Comparison of ENCODE assay signal across 9 cellular contexts in the genomic region with DNA sequence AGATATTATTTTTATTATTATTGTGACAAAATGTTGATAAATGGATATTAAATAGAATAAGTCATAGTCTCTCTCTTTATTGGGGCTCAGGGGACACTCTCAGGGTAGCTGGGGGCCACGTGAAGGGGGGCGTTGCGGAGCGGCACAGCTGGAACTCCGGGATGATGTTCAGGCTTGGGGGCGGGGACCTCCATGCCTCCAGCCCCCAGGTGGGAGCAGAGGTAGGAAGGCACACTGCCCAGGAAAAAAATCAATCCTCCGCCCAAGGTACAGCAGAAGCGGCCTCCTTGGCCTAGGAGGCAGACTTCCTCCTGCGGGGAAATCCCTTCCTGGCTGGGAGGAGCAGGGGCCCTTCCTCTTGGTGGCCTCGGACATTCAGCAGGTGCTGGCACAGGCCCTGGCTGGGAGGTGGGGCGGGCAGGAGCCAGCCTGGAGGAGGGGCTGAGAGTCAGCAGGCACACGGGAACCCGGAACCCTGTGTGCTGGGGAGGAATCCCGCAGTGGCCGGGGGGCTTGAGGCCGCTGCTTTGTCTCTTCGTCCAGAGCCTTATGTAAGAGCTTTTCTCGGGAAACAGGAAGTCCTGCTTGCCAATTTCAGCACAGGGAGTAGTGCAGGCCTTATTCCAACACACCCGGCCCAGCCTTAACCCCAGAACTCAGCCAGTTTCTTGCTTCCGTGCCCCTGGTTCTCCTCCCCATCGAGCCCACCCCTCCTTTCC. TPM values are rescaled to one million over a fixed set of nuclear protein-coding genes. Genes with fewer than 3 reads are reported as not detected.
DNase-seq lines count a peak whose midpoint lies in the region; ATAC-seq and TF ChIP-seq lines count a peak whose summit lies in the region.
"Had no signal": no experiment of that assay in that cellular context is flagged by ENCODE, and none has a peak within 500 bp of the region (broad histone marks: within the 10 kb centered on the region; RNA-seq: fewer than 3 reads in every experiment).

No MANE protein-coding gene starts in this region.

- no peaks in the 10 kb centered on the region for H3K27me3 ChIP-seq in neutrophil

- H3K27ac ChIP-seq in neutrophil: peak overlapping the region; percentile 92

- no peak overlapping the region for H3K27ac Mint-ChIP-seq in activated T-helper 1 cell treated with anti-CD3 and anti-CD28 coated beads, Interleukin-12 subunit alpha, Interleukin-12 subunit beta, Interleukin-2, Interleukin-4 antibody, amounts not matched to agents 30 ng/mL and 10 ng/mL and 1 ng/mL, durations not matched to agents 14 hours and 24 hours and 36 hours

- H3K36me3 ChIP-seq in neutrophil: peaks cover 14% of the 10 kb centered on the region

- peaks cover 64 to 70% of the 10 kb centered on the region in 2 experiments for H3K4me1 ChIP-seq in neutrophil (ENCODE audit: control insufficient read depth in 1 of 2, insufficient read depth in 1 of 2, low read depth in 1 of 2, low read length in 1 of 2)

- H3K9me3 Mint-ChIP-seq in activated T-helper 1 cell treated with anti-CD3 and anti-CD28 coated beads, Interleukin-12 subunit alpha, Interleukin-12 subunit beta, Interleukin-2, Interleukin-4 antibody, amounts not matched to agents 30 ng/mL and 10 ng/mL and 1 ng/mL, durations not matched to agents 14 hours and 24 hours and 36 hours: no peaks in the 10 kb centered on the region

- H3K27me3 Mint-ChIP-seq in activated T-helper 1 cell treated with anti-CD3 and anti-CD28 coated beads, Interleukin-12 subunit alpha, Interleukin-12 subunit beta, Interleukin-2, Interleukin-4 antibody, amounts not matched to agents 30 ng/mL and 10 ng/mL and 1 ng/mL, durations not matched to agents 14 hours and 24 hours and 36 hours (ENCODE audit: insufficient read depth): no peaks in the 10 kb centered on the region

- no peaks in the 10 kb centered on the region for H3K9me3 ChIP-seq in neutrophil

- peak overlapping the region; percentile 80 to 88 for H3K4me3 ChIP-seq in neutrophil (ENCODE audit: low read depth in 1 of 2, low read length in 1 of 2)

- peak overlapping the region; percentile 60 for H3K4me3 Mint-ChIP-seq in activated T-helper 1 cell treated with anti-CD3 and anti-CD28 coated beads, Interleukin-12 subunit alpha, Interleukin-12 subunit beta, Interleukin-2, Interleukin-4 antibody, amounts not matched to agents 30 ng/mL and 10 ng/mL and 1 ng/mL, durations not matched to agents 14 hours and 24 hours and 36 hours

- H3K36me3 Mint-ChIP-seq in activated T-helper 1 cell treated with anti-CD3 and anti-CD28 coated beads, Interleukin-12 subunit alpha, Interleukin-12 subunit beta, Interleukin-2, Interleukin-4 antibody, amounts not matched to agents 30 ng/mL and 10 ng/mL and 1 ng/mL, durations not matched to agents 14 hours and 24 hours and 36 hours (ENCODE audit: low read depth): peaks cover 26% of the 10 kb centered on the region

- ATAC-seq in HG03045 (IDR thresholded peaks at IDR 0.05; ENCODE audit: unreplicated experiment): no peak

- DNase-seq in NCI-H2107 (lab: John Stamatoyannopoulos, UW) (peak; percentile 38), NCI-H2107 treated with DMSO at 0.1 percent for 48 hours (lab: John Stamatoyannopoulos, UW; ENCODE audit: unreplicated experiment) (no peak), Kasumi-1 (lab: John Stamatoyannopoulos, UW) (peak; percentile 74 to 79), germinal center (ENCODE audit: low spot score) (peak; percentile 48)
- DNase-seq in activated T-helper 1 cell treated with anti-CD3 and anti-CD28 coated beads, Interleukin-12 subunit alpha, Interleukin-12 subunit beta, Interleukin-2, Interleukin-4 antibody, amounts not matched to agents 30 ng/mL and 10 ng/mL and 1 ng/mL, durations not matched to agents 14 hours and 24 hours and 36 hours (ENCODE audit: low spot score): no peak
- DNase-seq in stimulated activated CD4-positive, alpha-beta T cell treated with anti-CD3 and anti-CD28 coated beads, Interleukin-4, amount 100 ng/mL, for 1 hour: no peak
- DNase-seq: DND-41 had no signal

- peak; percentile 42 for TF ChIP-seq CTCF in neutrophil (IDR thresholded peaks at IDR 0.05)

- intact Hi-C loops in activated T-helper 1 cell treated with anti-CD3 and anti-CD28 coated beads, Interleukin-12 subunit alpha, Interleukin-12 subunit beta, Interleukin-2, Interleukin-4 antibody, amounts not matched to agents 30 ng/mL and 10 ng/mL and 1 ng/mL, durations not matched to agents 14 hours and 24 hours and 36 hours (cut with micrococcal nuclease): no loop called here

- peaks cover 70% of the 10 kb centered on the region for H3K4me1 Mint-ChIP-seq in activated T-helper 1 cell treated with anti-CD3 and anti-CD28 coated beads, Interleukin-12 subunit alpha, Interleukin-12 subunit beta, Interleukin-2, Interleukin-4 antibody, amounts not matched to agents 30 ng/mL and 10 ng/mL and 1 ng/mL, durations not matched to agents 14 hours and 24 hours and 36 hours (ENCODE audit: low read depth)

RNA-seq across cellular contexts. Expression of gene TNFSF13, which starts 0.6 kb away (rescaled TPM):
- 2.2 and 3.3 TPM in 2 replicates for total RNA-seq in activated T-helper 1 cell treated with anti-CD3 and anti-CD28 coated beads, Interleukin-12 subunit alpha, Interleukin-12 subunit beta, Interleukin-2, Interleukin-4 antibody, amounts not matched to agents 30 ng/mL and 10 ng/mL and 1 ng/mL, durations not matched to agents 14 hours and 24 hours and 36 hours

RNA-seq across cellular contexts. Expression of gene SENP3, which starts 3.7 kb away (rescaled TPM):
- total RNA-seq in activated T-helper 1 cell treated with anti-CD3 and anti-CD28 coated beads, Interleukin-12 subunit alpha, Interleukin-12 subunit beta, Interleukin-2, Interleukin-4 antibody, amounts not matched to agents 30 ng/mL and 10 ng/mL and 1 ng/mL, durations not matched to agents 14 hours and 24 hours and 36 hours: 102 and 104 TPM in 2 replicates

RNA-seq across cellular contexts. Expression of gene TNFSF12, which starts 9.1 kb away (rescaled TPM):
- total RNA-seq in activated T-helper 1 cell treated with anti-CD3 and anti-CD28 coated beads, Interleukin-12 subunit alpha, Interleukin-12 subunit beta, Interleukin-2, Interleukin-4 antibody, amounts not matched to agents 30 ng/mL and 10 ng/mL and 1 ng/mL, durations not matched to agents 14 hours and 24 hours and 36 hours: 18.6 and 26.5 TPM in 2 replicates

RNA-seq across cellular contexts. Expression of gene CD68, which starts 21.5 kb away (rescaled TPM):
- 2.4 and 3.3 TPM in 2 replicates for total RNA-seq in activated T-helper 1 cell treated with anti-CD3 and anti-CD28 coated beads, Interleukin-12 subunit alpha, Interleukin-12 subunit beta, Interleukin-2, Interleukin-4 antibody, amounts not matched to agents 30 ng/mL and 10 ng/mL and 1 ng/mL, durations not matched to agents 14 hours and 24 hours and 36 hours

RNA-seq across cellular contexts. Expression of gene MPDU1, which starts 25.7 kb away (rescaled TPM):
- 108 and 111 TPM in 2 replicates for total RNA-seq in activated T-helper 1 cell treated with anti-CD3 and anti-CD28 coated beads, Interleukin-12 subunit alpha, Interleukin-12 subunit beta, Interleukin-2, Interleukin-4 antibody, amounts not matched to agents 30 ng/mL and 10 ng/mL and 1 ng/mL, durations not matched to agents 14 hours and 24 hours and 36 hours

Comparison
In these comparisons a context has a peak if more than half of its experiments do, and no peak if none do; other contexts are left out.
1. DNase-seq: peak in NCI-H2107 (single experiment), Kasumi-1 (2 of 2) and germinal center (single experiment); none in NCI-H2107 treated with DMSO at 0.1 percent for 48 hours (single experiment), activated T-helper 1 cell treated with anti-CD3 and anti-CD28 coated beads, Interleukin-12 subunit alpha, Interleukin-12 subunit beta, Interleukin-2, Interleukin-4 antibody, amounts not matched to agents 30 ng/mL and 10 ng/mL and 1 ng/mL, durations not matched to agents 14 hours and 24 hours and 36 hours (single experiment) and stimulated activated CD4-positive, alpha-beta T cell treated with anti-CD3 and anti-CD28 coated beads, Interleukin-4, amount 100 ng/mL, for 1 hour (single experiment).